Comparison of ENCODE assay signal across 24 cellular contexts in genomic region chr2:188201639-188202038, GRCh38.
"Had no signal": no experiment of that assay in that cellular context is flagged by ENCODE, and none has a peak within 500 bp of the region (broad histone marks: within the 10 kb centered on the region; RNA-seq: fewer than 3 reads in every experiment).

No MANE protein-coding gene starts in this region.

- H3K27ac ChIP-seq: PC-9, Peyer's patch, SJCRH30, SK-N-MC had no signal

- H3K9me3 ChIP-seq: MG63, Peyer's patch, SJCRH30 had no signal

- H3K36me3 ChIP-seq: MG63, Peyer's patch, SJCRH30 had no signal

- H3K4me3 ChIP-seq: MG63, PC-9, Peyer's patch, SJCRH30, SK-N-MC had no signal

- H3K27me3 ChIP-seq: MG63, Peyer's patch, SJCRH30 had no signal

- H2AFZ ChIP-seq: PC-9 had no signal

- H3K4me2 ChIP-seq: PC-9 had no signal

- H3K4me1 ChIP-seq: Peyer's patch had no signal

- ATAC-seq: HepG2, Right ventricle myocardium inferior had no signal

- DNase-seq: IMR-90, Karpas-422, KG1, MG63, NCI-H1092 treated with DMSO at 0.1 percent for 48 hours, NCI-H1417, NCI-H1436 treated with DMSO at 0.1 percent for 48 hours, NCI-H1694, NCI-H187 treated with DMSO at 0.1 percent for 48 hours, NCI-H2029 treated with DMSO at 0.1 percent for 48 hours, NCI-H2171 treated with DMSO at 0.1 percent for 48 hours, NCI-H345, NCI-H446 treated with DMSO at 0.1 percent for 48 hours, NCI-H510A treated with DMSO at 0.1 percent for 48 hours, NCI-H526, OCI-M1, PC-9, Peyer's patch, SHP77 treated with DMSO at 0.1 percent for 48 hours, SJCRH30, T-helper 1 cell had no signal
